In genomic region chr10:115727114-115727513, GRCh38 we compare ENCODE assay signal across 17 cellular contexts.
"Had no signal": no experiment of that assay in that cellular context is flagged by ENCODE, and none has a peak within 500 bp of the region (broad histone marks: within the 10 kb centered on the region; RNA-seq: fewer than 3 reads in every experiment).

No MANE protein-coding gene starts in this region.

- H3K4me1 ChIP-seq: colonic mucosa, esophagus squamous epithelium, left ventricle myocardium inferior, stomach, suprapubic skin, tibial nerve had no signal

- H3K36me3 ChIP-seq: colonic mucosa, esophagus squamous epithelium, left ventricle myocardium inferior, stomach, suprapubic skin, tibial nerve had no signal

- H3K4me3 ChIP-seq: colonic mucosa, dorsolateral prefrontal cortex, esophagus squamous epithelium, left ventricle myocardium inferior, stomach, suprapubic skin, tibial nerve had no signal

- H3K27me3 ChIP-seq: colonic mucosa, dorsolateral prefrontal cortex, esophagus squamous epithelium, stomach, suprapubic skin, tibial nerve had no signal

- H3K9me3 ChIP-seq: colonic mucosa, esophagus squamous epithelium, left ventricle myocardium inferior, stomach, suprapubic skin, tibial nerve had no signal

- DNase-seq: activated B cell treated with CpG ODN at 0.5 μM for 24 hours; activated CD4-positive, alpha-beta T cell treated with anti-CD3 and anti-CD28 coated beads for 36 hours; activated CD4-positive, alpha-beta T cell treated with anti-CD3 and anti-CD28 coated beads, Interleukin-2, amount 50 U/mL, for 48 hours; activated effector memory CD4-positive, alpha-beta T cell treated with anti-CD3 and anti-CD28 coated beads, Interleukin-2, amount 50 U/mL, for 16 hours; activated naive CD4-positive, alpha-beta T cell treated with anti-CD3 and anti-CD28 coated beads, Interleukin-2, amount 10 ng/mL, durations not matched to agents 7 days and 5 days; colonic mucosa; dorsolateral prefrontal cortex; endodermal cell; esophagus squamous epithelium; left ventricle myocardium inferior; naive thymus-derived CD4-positive, alpha-beta T cell; small intestine; stimulated activated CD4-positive, alpha-beta T cell treated with anti-CD3 and anti-CD28 coated beads, Interleukin-2, amount 100 ng/mL, for 24 hours; stomach; T-helper 9 cell had no signal
